In genomic region chr2:32627901-32628645, GRCh38 we compare ENCODE assay signal across 1 cellular context.
A peak's percentile ranks its signal among the peaks of the same experiment; 100 is the strongest.
TF ChIP-seq lines count a peak whose summit lies in the region.

TSS of gene TTC27 (plus strand) at chr2:32628050. CDS start at chr2:32628293, 243 bp downstream.

TF ChIP-seq in HEK293, 187 proteins besides CTCF, POLR2A, EP300 and RAD21 (continued from another document and continues in another):
- TF ChIP-seq PRDM2 (tag by site-specific recombination; IDR thresholded peaks at IDR 0.05; ENCODE audit: borderline replicate concordance) = no peak
- TF ChIP-seq ZNF10 (tag by site-specific recombination; IDR thresholded peaks at IDR 0.05) = no peak
- no peak for TF ChIP-seq WT1 (tag by site-specific recombination; IDR thresholded peaks at IDR 0.05)
- TF ChIP-seq IKZF3 (tag by site-specific recombination; IDR thresholded peaks at IDR 0.05) = no peak
- no peak for TF ChIP-seq ZNF248 (tag by site-specific recombination; IDR thresholded peaks at IDR 0.05)
- TF ChIP-seq ZNF19 (tag by site-specific recombination; IDR thresholded peaks at IDR 0.05; ENCODE audit: low read depth) = no peak
- TF ChIP-seq ZIC2 (tag by site-specific recombination; IDR thresholded peaks at IDR 0.05) = no peak
- peak; percentile 82 for TF ChIP-seq YY2 (tag by site-specific recombination; IDR thresholded peaks at IDR 0.05)
- no peak; the same call in 1 of the 2 replicates for TF ChIP-seq ZSCAN4 (tag by site-specific recombination; IDR thresholded peaks at IDR 0.05)
- TF ChIP-seq ZNF785 (tag by site-specific recombination; IDR thresholded peaks at IDR 0.05) = no peak
- TF ChIP-seq ZNF623 (tag by site-specific recombination; IDR thresholded peaks at IDR 0.05) = no peak
- no peak for TF ChIP-seq ZNF140 (tag by site-specific recombination; IDR thresholded peaks at IDR 0.05)
- TF ChIP-seq SP3 (tag by site-specific recombination; IDR thresholded peaks at IDR 0.05) = peak; percentile 94
- no peak for TF ChIP-seq ZNF48 (tag by site-specific recombination; IDR thresholded peaks at IDR 0.05)
- no peak for TF ChIP-seq ZNF777 (tag by site-specific recombination; IDR thresholded peaks at IDR 0.05; ENCODE audit: borderline replicate concordance)
- TF ChIP-seq REPIN1 (tag by site-specific recombination; IDR thresholded peaks at IDR 0.05; ENCODE audit: low read depth) = no peak
- TF ChIP-seq ZNF404 (tag by site-specific recombination; IDR thresholded peaks at IDR 0.05) = no peak
- TF ChIP-seq ZNF354C (tag by site-specific recombination; IDR thresholded peaks at IDR 0.05; ENCODE audit: borderline replicate concordance, low read depth) = no peak
- TF ChIP-seq, protein P1, sequence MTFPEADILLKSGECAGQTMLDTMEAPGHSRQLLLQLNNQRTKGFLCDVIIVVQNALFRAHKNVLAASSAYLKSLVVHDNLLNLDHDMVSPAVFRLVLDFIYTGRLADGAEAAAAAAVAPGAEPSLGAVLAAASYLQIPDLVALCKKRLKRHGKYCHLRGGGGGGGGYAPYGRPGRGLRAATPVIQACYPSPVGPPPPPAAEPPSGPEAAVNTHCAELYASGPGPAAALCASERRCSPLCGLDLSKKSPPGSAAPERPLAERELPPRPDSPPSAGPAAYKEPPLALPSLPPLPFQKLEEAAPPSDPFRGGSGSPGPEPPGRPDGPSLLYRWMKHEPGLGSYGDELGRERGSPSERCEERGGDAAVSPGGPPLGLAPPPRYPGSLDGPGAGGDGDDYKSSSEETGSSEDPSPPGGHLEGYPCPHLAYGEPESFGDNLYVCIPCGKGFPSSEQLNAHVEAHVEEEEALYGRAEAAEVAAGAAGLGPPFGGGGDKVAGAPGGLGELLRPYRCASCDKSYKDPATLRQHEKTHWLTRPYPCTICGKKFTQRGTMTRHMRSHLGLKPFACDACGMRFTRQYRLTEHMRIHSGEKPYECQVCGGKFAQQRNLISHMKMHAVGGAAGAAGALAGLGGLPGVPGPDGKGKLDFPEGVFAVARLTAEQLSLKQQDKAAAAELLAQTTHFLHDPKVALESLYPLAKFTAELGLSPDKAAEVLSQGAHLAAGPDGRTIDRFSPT (tag by site-specific recombination; IDR thresholded peaks at IDR 0.05) = no peak
- no peak for TF ChIP-seq ZNF121 (tag by site-specific recombination; IDR thresholded peaks at IDR 0.05)
- TF ChIP-seq, protein P2, sequence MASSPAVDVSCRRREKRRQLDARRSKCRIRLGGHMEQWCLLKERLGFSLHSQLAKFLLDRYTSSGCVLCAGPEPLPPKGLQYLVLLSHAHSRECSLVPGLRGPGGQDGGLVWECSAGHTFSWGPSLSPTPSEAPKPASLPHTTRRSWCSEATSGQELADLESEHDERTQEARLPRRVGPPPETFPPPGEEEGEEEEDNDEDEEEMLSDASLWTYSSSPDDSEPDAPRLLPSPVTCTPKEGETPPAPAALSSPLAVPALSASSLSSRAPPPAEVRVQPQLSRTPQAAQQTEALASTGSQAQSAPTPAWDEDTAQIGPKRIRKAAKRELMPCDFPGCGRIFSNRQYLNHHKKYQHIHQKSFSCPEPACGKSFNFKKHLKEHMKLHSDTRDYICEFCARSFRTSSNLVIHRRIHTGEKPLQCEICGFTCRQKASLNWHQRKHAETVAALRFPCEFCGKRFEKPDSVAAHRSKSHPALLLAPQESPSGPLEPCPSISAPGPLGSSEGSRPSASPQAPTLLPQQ (tag by site-specific recombination; IDR thresholded peaks at IDR 0.05) = 0 out of 2 replicates have a peak, but pooled peaks have one; percentile 31
- no peak for TF ChIP-seq ZBTB49 (tag by site-specific recombination; IDR thresholded peaks at IDR 0.05; ENCODE audit: low read depth)
- peak; percentile 85 for TF ChIP-seq ZBTB17 (tag by site-specific recombination; IDR thresholded peaks at IDR 0.05)
- TF ChIP-seq, protein P3, sequence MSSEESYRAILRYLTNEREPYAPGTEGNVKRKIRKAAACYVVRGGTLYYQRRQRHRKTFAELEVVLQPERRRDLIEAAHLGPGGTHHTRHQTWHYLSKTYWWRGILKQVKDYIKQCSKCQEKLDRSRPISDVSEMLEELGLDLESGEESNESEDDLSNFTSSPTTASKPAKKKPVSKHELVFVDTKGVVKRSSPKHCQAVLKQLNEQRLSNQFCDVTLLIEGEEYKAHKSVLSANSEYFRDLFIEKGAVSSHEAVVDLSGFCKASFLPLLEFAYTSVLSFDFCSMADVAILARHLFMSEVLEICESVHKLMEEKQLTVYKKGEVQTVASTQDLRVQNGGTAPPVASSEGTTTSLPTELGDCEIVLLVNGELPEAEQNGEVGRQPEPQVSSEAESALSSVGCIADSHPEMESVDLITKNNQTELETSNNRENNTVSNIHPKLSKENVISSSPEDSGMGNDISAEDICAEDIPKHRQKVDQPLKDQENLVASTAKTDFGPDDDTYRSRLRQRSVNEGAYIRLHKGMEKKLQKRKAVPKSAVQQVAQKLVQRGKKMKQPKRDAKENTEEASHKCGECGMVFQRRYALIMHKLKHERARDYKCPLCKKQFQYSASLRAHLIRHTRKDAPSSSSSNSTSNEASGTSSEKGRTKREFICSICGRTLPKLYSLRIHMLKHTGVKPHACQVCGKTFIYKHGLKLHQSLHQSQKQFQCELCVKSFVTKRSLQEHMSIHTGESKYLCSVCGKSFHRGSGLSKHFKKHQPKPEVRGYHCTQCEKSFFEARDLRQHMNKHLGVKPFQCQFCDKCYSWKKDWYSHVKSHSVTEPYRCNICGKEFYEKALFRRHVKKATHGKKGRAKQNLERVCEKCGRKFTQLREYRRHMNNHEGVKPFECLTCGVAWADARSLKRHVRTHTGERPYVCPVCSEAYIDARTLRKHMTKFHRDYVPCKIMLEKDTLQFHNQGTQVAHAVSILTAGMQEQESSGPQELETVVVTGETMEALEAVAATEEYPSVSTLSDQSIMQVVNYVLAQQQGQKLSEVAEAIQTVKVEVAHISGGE (tag by site-specific recombination; conservative IDR thresholded peaks at IDR 0.05; ENCODE audit: low read depth) = no peak
- TF ChIP-seq ZNF335 (tag by site-specific recombination; conservative IDR thresholded peaks at IDR 0.05) = peak; percentile 77
- no peak for TF ChIP-seq ZNF174 (tag by site-specific recombination; IDR thresholded peaks at IDR 0.05)
- TF ChIP-seq, protein P4, sequence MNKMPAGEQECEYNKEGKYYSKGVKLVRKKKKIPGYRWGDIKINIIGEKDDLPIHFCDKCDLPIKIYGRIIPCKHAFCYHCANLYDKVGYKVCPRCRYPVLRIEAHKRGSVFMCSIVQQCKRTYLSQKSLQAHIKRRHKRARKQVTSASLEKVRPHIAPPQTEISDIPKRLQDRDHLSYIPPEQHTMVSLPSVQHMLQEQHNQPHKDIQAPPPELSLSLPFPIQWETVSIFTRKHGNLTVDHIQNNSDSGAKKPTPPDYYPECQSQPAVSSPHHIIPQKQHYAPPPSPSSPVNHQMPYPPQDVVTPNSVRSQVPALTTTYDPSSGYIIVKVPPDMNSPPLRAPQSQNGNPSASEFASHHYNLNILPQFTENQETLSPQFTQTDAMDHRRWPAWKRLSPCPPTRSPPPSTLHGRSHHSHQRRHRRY (tag by site-specific recombination; IDR thresholded peaks at IDR 0.05) = no peak
- no peak for TF ChIP-seq ZSCAN18 (tag by site-specific recombination; IDR thresholded peaks at IDR 0.05)
- TF ChIP-seq, protein P5, sequence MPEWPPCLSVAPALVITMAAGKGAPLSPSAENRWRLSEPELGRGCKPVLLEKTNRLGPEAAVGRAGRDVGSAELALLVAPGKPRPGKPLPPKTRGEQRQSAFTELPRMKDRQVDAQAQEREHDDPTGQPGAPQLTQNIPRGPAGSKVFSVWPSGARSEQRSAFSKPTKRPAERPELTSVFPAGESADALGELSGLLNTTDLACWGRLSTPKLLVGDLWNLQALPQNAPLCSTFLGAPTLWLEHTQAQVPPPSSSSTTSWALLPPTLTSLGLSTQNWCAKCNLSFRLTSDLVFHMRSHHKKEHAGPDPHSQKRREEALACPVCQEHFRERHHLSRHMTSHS (tag by site-specific recombination; IDR thresholded peaks at IDR 0.05) = no peak
- TF ChIP-seq, protein P6, sequence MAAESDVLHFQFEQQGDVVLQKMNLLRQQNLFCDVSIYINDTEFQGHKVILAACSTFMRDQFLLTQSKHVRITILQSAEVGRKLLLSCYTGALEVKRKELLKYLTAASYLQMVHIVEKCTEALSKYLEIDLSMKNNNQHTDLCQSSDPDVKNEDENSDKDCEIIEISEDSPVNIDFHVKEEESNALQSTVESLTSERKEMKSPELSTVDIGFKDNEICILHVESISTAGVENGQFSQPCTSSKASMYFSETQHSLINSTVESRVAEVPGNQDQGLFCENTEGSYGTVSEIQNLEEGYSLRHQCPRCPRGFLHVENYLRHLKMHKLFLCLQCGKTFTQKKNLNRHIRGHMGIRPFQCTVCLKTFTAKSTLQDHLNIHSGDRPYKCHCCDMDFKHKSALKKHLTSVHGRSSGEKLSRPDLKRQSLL (tag by site-specific recombination; IDR thresholded peaks at IDR 0.05) = no peak
- no peak for TF ChIP-seq ZNF658 (tag by site-specific recombination; IDR thresholded peaks at IDR 0.05)
- no peak for TF ChIP-seq ZNF670 (tag by site-specific recombination; IDR thresholded peaks at IDR 0.05; ENCODE audit: low read depth)
- TF ChIP-seq ZNF560 (tag by site-specific recombination; IDR thresholded peaks at IDR 0.05; ENCODE audit: borderline replicate concordance) = no peak
- TF ChIP-seq MYNN (tag by site-specific recombination; IDR thresholded peaks at IDR 0.05; ENCODE audit: borderline replicate concordance) = no peak
- no peak for TF ChIP-seq ZBTB20 (tag by site-specific recombination; IDR thresholded peaks at IDR 0.05)
- no peak for TF ChIP-seq ZNF132 (tag by site-specific recombination; IDR thresholded peaks at IDR 0.05; ENCODE audit: borderline replicate concordance)
- TF ChIP-seq GLIS2 (tag by site-specific recombination; IDR thresholded peaks at IDR 0.05) = no peak
- no peak for TF ChIP-seq ZNF221 (tag by site-specific recombination; IDR thresholded peaks at IDR 0.05; ENCODE audit: borderline replicate concordance)
- no peak for TF ChIP-seq ZNF366 (tag by site-specific recombination; conservative IDR thresholded peaks at IDR 0.05)
